In genomic region chr3:108432431-108432830, GRCh38 we compare ENCODE assay signal across 3 cellular contexts.
TF ChIP-seq lines count a peak whose summit lies in the region.

No MANE protein-coding gene starts in this region.

TF ChIP-seq in A549, 52 proteins besides CTCF, POLR2A, EP300 and RAD21 (continued from another document):
- TF ChIP-seq ZFP36 (IDR thresholded peaks at IDR 0.05; ENCODE audit: borderline replicate concordance, partially characterized antibody) = peak; percentile 26

TF ChIP-seq in HEK293, 187 proteins besides CTCF, POLR2A, EP300 and RAD21:
- TF ChIP-seq ZNF133 (tag by site-specific recombination; IDR thresholded peaks at IDR 0.05) = no peak
- peak; percentile 78 for TF ChIP-seq ZNF585B (tag by site-specific recombination; IDR thresholded peaks at IDR 0.05)

TF ChIP-seq in H1, 55 proteins besides CTCF, POLR2A, EP300 and RAD21:
- TF ChIP-seq HDAC2 (IDR thresholded peaks at IDR 0.05; ENCODE audit: borderline replicate concordance in 1 of 2, low read depth in 2 of 2, low read length in 2 of 2) (no peak), NANOG (IDR thresholded peaks at IDR 0.05; ENCODE audit: insufficient read depth, low read depth, low read length, poor library complexity, severe bottlenecking) (no peak), CHD1 (IDR thresholded peaks at IDR 0.05; ENCODE audit: low read depth, low read length) (no peak), GABPA (IDR thresholded peaks at IDR 0.05; ENCODE audit: borderline replicate concordance, insufficient read depth, low read length) (no peak), E2F6 (IDR thresholded peaks at IDR 0.05) (no peak), EZH2 (IDR thresholded peaks at IDR 0.05; ENCODE audit: low read depth, low read length, severe bottlenecking) (no peak), POU5F1 (IDR thresholded peaks at IDR 0.05; ENCODE audit: low read depth, low read length) (no peak), POLR2AphosphoS5 (IDR thresholded peaks at IDR 0.05; ENCODE audit: low read depth, low read length) (no peak), CBX5 (IDR thresholded peaks at IDR 0.05; ENCODE audit: low read depth, low read length) (no peak), BCL11A (IDR thresholded peaks at IDR 0.05; ENCODE audit: low read depth in 2 of 2, low read length in 2 of 2) (no peak), KDM5A (IDR thresholded peaks at IDR 0.05; ENCODE audit: low read length) (no peak), HDAC6 (IDR thresholded peaks at IDR 0.05; ENCODE audit: low read depth, low read length) (no peak), SIX5 (IDR thresholded peaks at IDR 0.05; ENCODE audit: low read depth, low read length) (no peak), SP4 (IDR thresholded peaks at IDR 0.05; ENCODE audit: low read length) (no peak), KDM1A (IDR thresholded peaks at IDR 0.05; ENCODE audit: borderline replicate concordance, low read length) (no peak), SAP30 (IDR thresholded peaks at IDR 0.05; ENCODE audit: insufficient read depth, insufficient replicate concordance, low read length) (no peak), RFX5 (IDR thresholded peaks at IDR 0.05; ENCODE audit: borderline replicate concordance, low read depth, low read length) (no peak)
